Comparison of ENCODE assay signal across 14 cellular contexts in genomic region chr7:124072603-124073324, GRCh38. TPM values are rescaled to one million over a fixed set of nuclear protein-coding genes. Genes with fewer than 3 reads are reported as not detected.
A peak's percentile ranks its signal among the peaks of the same experiment; 100 is the strongest.
DNase-seq lines count a peak whose midpoint lies in the region; ATAC-seq and TF ChIP-seq lines count a peak whose summit lies in the region.
"Had no signal": no experiment of that assay in that cellular context is flagged by ENCODE, and none has a peak within 500 bp of the region (broad histone marks: within the 10 kb centered on the region; RNA-seq: fewer than 3 reads in every experiment).

No MANE protein-coding gene starts in this region.

- H3K4me3 ChIP-seq in trophoblast cell (ENCODE audit: low read depth, low read length) = no peak overlapping the region
- H3K4me3 ChIP-seq: GM23338 had no signal

- H3K23ac ChIP-seq in trophoblast cell (ENCODE audit: low read length) = no peak overlapping the region

- H4K91ac ChIP-seq in trophoblast cell (ENCODE audit: low read depth, low read length) = no peak overlapping the region

- no peaks in the 10 kb centered on the region for H3K27me3 ChIP-seq in trophoblast cell (ENCODE audit: insufficient read depth, low read length)
- no peaks in the 10 kb centered on the region for H3K27me3 ChIP-seq in CD4-positive, alpha-beta T cell (ENCODE audit: control insufficient read depth, insufficient read depth, low read length)

- peak; percentile 36 for DNase-seq in GM04503 (ENCODE audit: low read depth)
- peak; percentile 66 for DNase-seq in NCI-H524 treated with DMSO at 0.1 percent for 48 hours (lab: John Stamatoyannopoulos, UW)
- no peak for DNase-seq in chondrocyte (ENCODE audit: low spot score)
- peak; percentile 10 to 72 for DNase-seq in trophoblast cell
- no peak for DNase-seq in islet precursor cell
- DNase-seq in stimulated activated CD4-positive, alpha-beta T cell treated with anti-CD3 and anti-CD28 coated beads, Interleukin-15, amount 100 ng/mL, for 24 hours = no peak
- DNase-seq in CD4-positive, alpha-beta T cell = no peak
- DNase-seq: DMS79 treated with DMSO at 0.1 percent for 48 hours, midbrain, NCI-H1417 had no signal

- POLR2A ChIA-PET in CD4-positive, alpha-beta T cell (lab: Charles Lee) = no interaction called here

- H3K27ac ChIP-seq in trophoblast cell (ENCODE audit: low read depth, low read length) = peak overlapping the region; percentile 26
- no peak overlapping the region for H3K27ac ChIP-seq in CD4-positive, alpha-beta T cell (ENCODE audit: low read depth, low read length)

- CTCF ChIA-PET in CD4-positive, alpha-beta T cell (lab: Charles Lee) = no interaction called here

- no peak overlapping the region for H3K4ac ChIP-seq in trophoblast cell (ENCODE audit: low read depth, low read length)

- H3K27ac Mint-ChIP-seq in chondrocyte (ENCODE audit: unreplicated experiment) = peak overlapping the region; percentile 13
- H3K27ac Mint-ChIP-seq in CD4-positive, alpha-beta T cell = no peak overlapping the region
- H3K27ac Mint-ChIP-seq: brain, GM23338 had no signal

- H4K8ac ChIP-seq in trophoblast cell (ENCODE audit: low read depth, low read length) = no peak overlapping the region

- no peak overlapping the region for H2BK120ac ChIP-seq in trophoblast cell (ENCODE audit: insufficient read depth, low read length, poor library complexity)

- peaks cover 3% of the 10 kb centered on the region for H3K79me1 ChIP-seq in trophoblast cell (ENCODE audit: low read length)

- no peak for TF ChIP-seq CTCF in chondrocyte (IDR thresholded peaks at IDR 0.05)
- no peak for TF ChIP-seq CTCF in CD4-positive, alpha-beta T cell (IDR thresholded peaks at IDR 0.05)

- intact Hi-C loops in CD4-positive, alpha-beta T cell (cut with DNase I, micrococcal nuclease) = loop anchor here in 1 of 2 experiments (5.0 kb wide), 1 partner anchor 50 kb away; no protein-coding TSS in a partner anchor

- no peak overlapping the region for H3K18ac ChIP-seq in trophoblast cell (ENCODE audit: low read length)

- no CpG with 5 or more reads among the region's 4 CpGs for WGBS in trophoblast cell (ENCODE audit: extremely low coverage, insufficient coverage, insufficient read length)

- peak overlapping the region; percentile 2 for H2BK5ac ChIP-seq in trophoblast cell (ENCODE audit: low read depth, low read length, poor library complexity)

- no peaks in the 10 kb centered on the region for H3K36me3 Mint-ChIP-seq in chondrocyte (ENCODE audit: low read depth)
- H3K36me3 Mint-ChIP-seq in CD4-positive, alpha-beta T cell (ENCODE audit: low read depth) = no peaks in the 10 kb centered on the region
- H3K36me3 Mint-ChIP-seq: brain had no signal

- no peaks in the 10 kb centered on the region for H3K9me3 ChIP-seq in trophoblast cell (ENCODE audit: insufficient read depth, low read depth, low read length)
- H3K9me3 ChIP-seq in CD4-positive, alpha-beta T cell (ENCODE audit: control insufficient read depth, low read length) = no peaks in the 10 kb centered on the region

- H3K4me2 ChIP-seq in trophoblast cell (ENCODE audit: low read length) = no peak overlapping the region
- H3K4me2 ChIP-seq: GM23338 had no signal

- H3K4me3 Mint-ChIP-seq in chondrocyte (ENCODE audit: unreplicated experiment) = no peak overlapping the region
- no peak overlapping the region for H3K4me3 Mint-ChIP-seq in CD4-positive, alpha-beta T cell
- H3K4me3 Mint-ChIP-seq: brain, GM23338 had no signal

- H3K79me2 ChIP-seq in trophoblast cell (ENCODE audit: control insufficient read depth, insufficient read depth, low read length, poor library complexity) = no peaks in the 10 kb centered on the region

- no peak for ATAC-seq in CD4-positive, alpha-beta T cell (ENCODE audit: poor library complexity)
- ATAC-seq in HG02885 (IDR thresholded peaks at IDR 0.05; ENCODE audit: poor library complexity, unreplicated experiment) = no peak
- ATAC-seq: GM23338 had no signal

- no peak overlapping the region for H3K9ac ChIP-seq in trophoblast cell (ENCODE audit: low read length)

- H2AK5ac ChIP-seq in trophoblast cell (ENCODE audit: low read length) = no peak overlapping the region

- H3K27me3 Mint-ChIP-seq in chondrocyte (ENCODE audit: low read depth) = peaks cover 1% of the 10 kb centered on the region
- no peaks in the 10 kb centered on the region for H3K27me3 Mint-ChIP-seq in CD4-positive, alpha-beta T cell

- H3K9me3 Mint-ChIP-seq in chondrocyte (ENCODE audit: low read depth) = peaks cover 5% of the 10 kb centered on the region
- H3K9me3 Mint-ChIP-seq in CD4-positive, alpha-beta T cell = no peaks in the 10 kb centered on the region
- H3K9me3 Mint-ChIP-seq: brain, GM23338 had no signal

- H3K36me3 ChIP-seq in trophoblast cell (ENCODE audit: control insufficient read depth in 1 of 2, insufficient read depth in 2 of 2, low read length in 2 of 2) = no peaks in the 10 kb centered on the region

- peaks cover 0 to 3% of the 10 kb centered on the region in 2 experiments for H3K4me1 ChIP-seq in trophoblast cell (ENCODE audit: control insufficient read depth in 1 of 2, insufficient read depth in 2 of 2, low read length in 2 of 2)

- peaks cover 20% of the 10 kb centered on the region for H3K4me1 Mint-ChIP-seq in chondrocyte (ENCODE audit: low read depth)
- no peaks in the 10 kb centered on the region for H3K4me1 Mint-ChIP-seq in CD4-positive, alpha-beta T cell (ENCODE audit: low read depth)
- H3K4me1 Mint-ChIP-seq: GM23338 had no signal

- no peak overlapping the region for H2BK12ac ChIP-seq in trophoblast cell (ENCODE audit: low read length)

- no peak overlapping the region for H2AFZ ChIP-seq in trophoblast cell (ENCODE audit: insufficient read depth, low read length, poor library complexity)
- H2AFZ ChIP-seq: GM23338 had no signal

- no peak overlapping the region for H3K14ac ChIP-seq in trophoblast cell (ENCODE audit: low read length)

- no peak overlapping the region for H4K12ac ChIP-seq in trophoblast cell (ENCODE audit: low read depth, low read length)

RNA-seq across cellular contexts. Expression of gene TMEM229A, which starts 39.9 kb away (rescaled TPM):
- total RNA-seq in chondrocyte = not detected in 3 replicates
- 0.21 and 0.26 TPM in 2 replicates for polyA plus RNA-seq in trophoblast cell (2013)
- total RNA-seq in CD4-positive, alpha-beta T cell = not detected
- total RNA-seq: glomerular endothelial cell had no signal

Comparison
In these comparisons a context has a peak if more than half of its experiments do, and no peak if none do; other contexts are left out.
1. DNase-seq: peak in GM04503 (single experiment), NCI-H524 treated with DMSO at 0.1 percent for 48 hours (single experiment) and trophoblast cell (2 of 2); none in chondrocyte (single experiment), islet precursor cell (single experiment), stimulated activated CD4-positive, alpha-beta T cell treated with anti-CD3 and anti-CD28 coated beads, Interleukin-15, amount 100 ng/mL, for 24 hours (single experiment) and CD4-positive, alpha-beta T cell (0 of 10).